8 cellular contexts compared by ENCODE assay signal in genomic region chr6:138774370-138774769, GRCh38. TPM values are rescaled to one million over a fixed set of nuclear protein-coding genes. Genes with fewer than 3 reads are reported as not detected.
DNase-seq lines count a peak whose midpoint lies in the region; ATAC-seq and TF ChIP-seq lines count a peak whose summit lies in the region.

No MANE protein-coding gene starts in this region.

- CTCF ChIA-PET in HCT116 (lab: Charles Lee) = no interaction called here

- H3K9me2 ChIP-seq in HCT116 (ENCODE audit: insufficient read depth) (no peaks in the 10 kb centered on the region), hepatocyte (replicated peaks; ENCODE audit: insufficient read depth) (no peaks in the 10 kb centered on the region)

- peak overlapping the region; percentile 52 for H3K9ac ChIP-seq in HCT116 (ENCODE audit: low read length)

- no peak for TF ChIP-seq RAD21 in HCT116 (IDR thresholded peaks at IDR 0.05; ENCODE audit: low read depth)

- TF ChIP-seq POLR2A in HCT116 (IDR thresholded peaks at IDR 0.05; ENCODE audit: borderline replicate concordance, extremely low read depth, insufficient read depth, insufficient read length) = no peak

- POLR2A ChIA-PET in HCT116 (lab: Charles Lee) = no interaction called here

- H3K36me3 ChIP-seq in HCT116 (ENCODE audit: control insufficient read depth in 1 of 2, insufficient read depth in 2 of 2, low read length in 2 of 2) = no peaks in the 10 kb centered on the region
- H3K36me3 ChIP-seq in hepatocyte (replicated peaks; ENCODE audit: insufficient read depth, low read depth) = no peaks in the 10 kb centered on the region

- peaks cover 29% of the 10 kb centered on the region for H3K36me3 Mint-ChIP-seq in activated T-helper 17 cell treated with anti-CD3 and anti-CD28 coated beads, Interleukin-2, amount 50 U/mL, for 72 hours (ENCODE audit: low read depth)

- ATAC-seq in HCT116 (no peak), HG02981 (IDR thresholded peaks at IDR 0.05; ENCODE audit: unreplicated experiment) (no peak)
- ATAC-seq in activated T-helper 17 cell treated with anti-CD3 and anti-CD28 coated beads, Interleukin-2, amount 50 U/mL, for 72 hours (replicated peaks) = no peak

- H3K79me2 ChIP-seq in HCT116 (ENCODE audit: insufficient read depth, low read length) (no peaks in the 10 kb centered on the region), hepatocyte (peaks cover 9% of the 10 kb centered on the region)

- no peaks in the 10 kb centered on the region for H3K27me3 Mint-ChIP-seq in activated T-helper 17 cell treated with anti-CD3 and anti-CD28 coated beads, Interleukin-2, amount 50 U/mL, for 72 hours

- H3K4me2 ChIP-seq in HCT116 (ENCODE audit: low read length) (peak overlapping the region; percentile 73), hepatocyte (peak overlapping the region; percentile 83)

- H3K9me3 ChIP-seq in HCT116 (ENCODE audit: control insufficient read depth in 1 of 2, insufficient read depth in 1 of 2, low read depth in 1 of 2, low read length in 2 of 2) = no peaks in the 10 kb centered on the region
- H3K9me3 ChIP-seq in hepatocyte (ENCODE audit: low read depth) = no peaks in the 10 kb centered on the region

- H3K27me3 ChIP-seq in HCT116 (ENCODE audit: insufficient read depth, low read length) (no peaks in the 10 kb centered on the region), hepatocyte (no peaks in the 10 kb centered on the region)

- no peaks in the 10 kb centered on the region for H3K4me1 Mint-ChIP-seq in activated T-helper 17 cell treated with anti-CD3 and anti-CD28 coated beads, Interleukin-2, amount 50 U/mL, for 72 hours

- no TSS peak for BruUV-seq in HCT116 (replicated peaks; lab: Mats Ljungman, UMichigan)

- intact Hi-C loops in HCT116 (cut with micrococcal nuclease) = no loop called here

- no peak for DNase-seq in HCT116 (ENCODE audit: low read depth, low spot score)
- no peak for DNase-seq in hepatocyte (ENCODE audit: low spot score)
- no peak for DNase-seq in activated CD4-positive, CD25-positive, alpha-beta regulatory T cell (lab: John Stamatoyannopoulos, UW)
- DNase-seq in A172 (ENCODE audit: low spot score) = no peak
- no peak for DNase-seq in mucosa of gallbladder (ENCODE audit: low spot score)

- no peak for TF ChIP-seq CTCF in HCT116 (IDR thresholded peaks at IDR 0.05 in 2 of 3, conservative IDR thresholded peaks at IDR 0.05 in 1 of 3; ENCODE audit: borderline replicate concordance in 1 of 3, insufficient read depth in 1 of 3, low read depth in 2 of 3, low read length in 2 of 3)
- no peak for TF ChIP-seq CTCF in hepatocyte (IDR thresholded peaks at IDR 0.05; ENCODE audit: poor library complexity)

- WGBS in hepatocyte (ENCODE audit: low lambda C conversion rate, missing lambda C conversion rate) = 77% methylated on average over 3 of the region's 3 CpGs

- RAD21 ChIA-PET in HCT116 (lab: Charles Lee; ENCODE audit: low non-redundant PET in 1 of 2, low total read pairs in 2 of 2, uncharacterized antibody in 2 of 2, unreplicated experiment in 2 of 2) = no interaction called here

- peak overlapping the region; percentile 94 for H3K4me3 Mint-ChIP-seq in activated T-helper 17 cell treated with anti-CD3 and anti-CD28 coated beads, Interleukin-2, amount 50 U/mL, for 72 hours

- H2AFZ ChIP-seq in HCT116 (ENCODE audit: low read depth, low read length, poor library complexity, severe bottlenecking) = peak overlapping the region; percentile 60
- peak overlapping the region; percentile 51 for H2AFZ ChIP-seq in hepatocyte

- H4K20me1 ChIP-seq in HCT116 (ENCODE audit: insufficient read depth) (peaks cover 3% of the 10 kb centered on the region; the same call in 1 of the 2 replicates), hepatocyte (ENCODE audit: insufficient read depth, poor library complexity, severe bottlenecking) (no peaks in the 10 kb centered on the region)

- H3K4me1 ChIP-seq in HCT116 (ENCODE audit: control insufficient read depth in 1 of 2, insufficient read depth in 2 of 2, low read length in 2 of 2) (peaks cover 2 to 14% of the 10 kb centered on the region in 2 experiments; a peak in 3 of 4 replicates), hepatocyte (ENCODE audit: insufficient read depth) (peaks cover 4% of the 10 kb centered on the region)

- H3K4me3 ChIP-seq in HCT116 (replicated peaks in 1 of 2; ENCODE audit: low read depth in 1 of 2, low read length in 2 of 2) (peak overlapping the region; percentile 78 to 93), hepatocyte (peak overlapping the region; percentile 68), skin epidermis (peak overlapping the region; percentile 62 to 88 (median 71))

- H3K27ac ChIP-seq in HCT116 (ENCODE audit: low read depth, low read length) = no peak overlapping the region
- H3K27ac ChIP-seq in hepatocyte = no peak overlapping the region
- peak overlapping the region in 13 of 21 experiments; percentile 89 to 99 (median 97) for H3K27ac ChIP-seq in skin epidermis

- peak overlapping the region; percentile 97 for H3K27ac Mint-ChIP-seq in activated T-helper 17 cell treated with anti-CD3 and anti-CD28 coated beads, Interleukin-2, amount 50 U/mL, for 72 hours

- no peaks in the 10 kb centered on the region for H3K9me3 Mint-ChIP-seq in activated T-helper 17 cell treated with anti-CD3 and anti-CD28 coated beads, Interleukin-2, amount 50 U/mL, for 72 hours

TF ChIP-seq in HCT116, 20 proteins besides CTCF, POLR2A, EP300 and RAD21:
- TF ChIP-seq REST (IDR thresholded peaks at IDR 0.05; ENCODE audit: low read depth) (no peak), YY1 (IDR thresholded peaks at IDR 0.05; ENCODE audit: extremely low read depth, insufficient replicate concordance, low read depth, low read length) (no peak), SP1 (IDR thresholded peaks at IDR 0.05; ENCODE audit: low read depth) (no peak), ZNF274 (IDR thresholded peaks at IDR 0.05; ENCODE audit: low read depth, low read length) (no peak), CEBPB (IDR thresholded peaks at IDR 0.05; ENCODE audit: low read depth) (no peak)

RNA-seq across cellular contexts. Expression of gene CCDC28A, which starts 0.8 kb away (rescaled TPM):
- 12.0 TPM for total RNA-seq in HCT116 (2021; ENCODE audit: unreplicated experiment)
- 7.7 and 12.7 TPM in 2 replicates for polyA plus RNA-seq in HCT116 (2012)
- 10 to 100 TPM; 16.8 to 28.2 TPM for total RNA-seq in activated T-helper 17 cell treated with anti-CD3 and anti-CD28 coated beads, Interleukin-2, amount 50 U/mL, for 72 hours
- 11.8 and 12.0 TPM in 2 replicates for total RNA-seq in hepatocyte
- polyA plus RNA-seq in hepatocyte = 8.9 and 9.1 TPM in 2 replicates
- total RNA-seq in A172 (2014; rRNA removed; shearing (Covaris generic)) = 11.9 and 18.3 TPM in 2 replicates
- total RNA-seq in mucosa of gallbladder = 32.6 TPM

RNA-seq across cellular contexts. Expression of gene ECT2L, which starts 21.5 kb away (rescaled TPM):
- total RNA-seq in HCT116 (2021; ENCODE audit: unreplicated experiment) (not detected), hepatocyte (0.16 TPM in 1 of 2 replicates, not detected in the other), mucosa of gallbladder (0.14 TPM)
- polyA plus RNA-seq in HCT116 (2012) = 0.02 and 0.10 TPM in 2 replicates
- total RNA-seq in activated T-helper 17 cell treated with anti-CD3 and anti-CD28 coated beads, Interleukin-2, amount 50 U/mL, for 72 hours = under 1 TPM in 1 of 2 donors, not detected in 1; 0.11 TPM
- 0.04 TPM in 1 of 2 replicates, not detected in the other for polyA plus RNA-seq in hepatocyte
- total RNA-seq in A172 (2014; rRNA removed; shearing (Covaris generic)) = not detected in 2 replicates

Comparison
In these comparisons a context has a peak if more than half of its experiments do, and no peak if none do; other contexts are left out.
1. H3K27ac ChIP-seq: peak in skin epidermis (13 of 21); none in HCT116 (single experiment) and hepatocyte (single experiment).
2. Peak in every context shown above with its lines, with median percentiles within 50 percentile points of each other: H3K4me3 ChIP-seq.